ENCODE assay signal across 16 cellular contexts in the genomic region with DNA sequence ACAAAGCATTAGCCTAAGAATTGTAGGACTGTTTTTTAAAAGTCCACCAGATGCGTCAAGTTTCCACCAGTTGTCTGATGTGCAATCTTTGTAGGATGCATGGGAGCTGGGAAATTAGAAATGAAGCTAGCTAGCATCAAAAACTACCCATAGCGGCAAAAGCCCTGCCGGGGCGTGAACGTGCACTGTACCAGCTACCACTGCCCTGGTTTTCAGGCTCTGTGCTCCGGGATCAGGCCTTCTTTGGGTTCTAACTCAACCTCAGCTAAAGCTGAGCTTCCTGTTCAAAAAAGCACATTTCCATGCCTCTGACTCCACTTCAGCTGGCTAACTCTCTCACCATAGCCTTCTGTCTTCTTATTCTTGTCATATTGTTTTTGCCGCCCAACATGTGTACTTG. TPM values are rescaled to one million over a fixed set of nuclear protein-coding genes. Genes with fewer than 3 reads are reported as not detected.
DNase-seq lines count a peak whose midpoint lies in the region; ATAC-seq and TF ChIP-seq lines count a peak whose summit lies in the region.
"Had no signal": no experiment of that assay in that cellular context is flagged by ENCODE, and none has a peak within 500 bp of the region (broad histone marks: within the 10 kb centered on the region; RNA-seq: fewer than 3 reads in every experiment).

No MANE protein-coding gene starts in this region.

- no peak for TF ChIP-seq CTCF in progenitor cell of endocrine pancreas (IDR thresholded peaks at IDR 0.05; ENCODE audit: unreplicated experiment)

- POLR2A ChIA-PET in T-cell (lab: Charles Lee), result no interaction called here

- H3K27me3 Mint-ChIP-seq in activated T-cell treated with anti-CD3 and anti-CD28 coated beads, Interleukin-2, amount 50 U/mL, for 72 hours (ENCODE audit: low read depth), result no peaks in the 10 kb centered on the region
- H3K27me3 Mint-ChIP-seq in T-cell (no peaks in the 10 kb centered on the region), progenitor cell of endocrine pancreas (no peaks in the 10 kb centered on the region)
- H3K27me3 Mint-ChIP-seq in effector memory CD8-positive, alpha-beta T cell, result no peaks in the 10 kb centered on the region

- ATAC-seq in activated T-cell treated with anti-CD3 and anti-CD28 coated beads, Interleukin-2, amount 50 U/mL, for 72 hours (replicated peaks in 1 of 2), result no peak
- ATAC-seq in T-cell (replicated peaks in 1 of 4) (no peak), sciatic nerve (no peak)
- peak; percentile 17 for ATAC-seq in effector memory CD8-positive, alpha-beta T cell (replicated peaks)

- CTCF ChIA-PET in T-cell (lab: Charles Lee), result interaction anchor here (0.9 to 3.7 kb wide), 15 partner anchors 9 to 305 kb away, joined by 3 to 12 read pairs (median 4); partner anchors contain the start of genes FUCA2 (in 1 of the 2) and LTV1 (in 1 of the 2)

- peaks cover 0 to 2% of the 10 kb centered on the region in 2 donors for H3K36me3 Mint-ChIP-seq in activated T-cell treated with anti-CD3 and anti-CD28 coated beads, Interleukin-2, amount 50 U/mL, for 72 hours (ENCODE audit: insufficient read depth in 2 of 2)
- H3K36me3 Mint-ChIP-seq in T-cell (no peaks in the 10 kb centered on the region), progenitor cell of endocrine pancreas (ENCODE audit: insufficient read depth) (no peaks in the 10 kb centered on the region)
- H3K36me3 Mint-ChIP-seq in effector memory CD8-positive, alpha-beta T cell (ENCODE audit: insufficient read depth), result peaks cover 4% of the 10 kb centered on the region

- H3K27ac Mint-ChIP-seq in activated T-cell treated with anti-CD3 and anti-CD28 coated beads, Interleukin-2, amount 50 U/mL, for 72 hours, result peak overlapping the region; percentile 72
- peak overlapping the region; percentile 83 to 92 for H3K27ac Mint-ChIP-seq in T-cell
- peak overlapping the region; percentile 74 to 92 for H3K27ac Mint-ChIP-seq in effector memory CD8-positive, alpha-beta T cell
- no peak overlapping the region for H3K27ac Mint-ChIP-seq in progenitor cell of endocrine pancreas

- H3K4me3 Mint-ChIP-seq in activated T-cell treated with anti-CD3 and anti-CD28 coated beads, Interleukin-2, amount 50 U/mL, for 72 hours, result peak overlapping the region; percentile 70 to 82
- H3K4me3 Mint-ChIP-seq in T-cell (peak overlapping the region; percentile 79 to 89 (median 84)), progenitor cell of endocrine pancreas (ENCODE audit: low read depth) (peak overlapping the region; percentile 76)
- peak overlapping the region; percentile 82 to 85 for H3K4me3 Mint-ChIP-seq in effector memory CD8-positive, alpha-beta T cell

- peaks cover 57% of the 10 kb centered on the region for H3K4me1 Mint-ChIP-seq in activated T-cell treated with anti-CD3 and anti-CD28 coated beads, Interleukin-2, amount 50 U/mL, for 72 hours (ENCODE audit: low read depth)
- H3K4me1 Mint-ChIP-seq in T-cell (peaks cover 52 to 72% (median 58%) of the 10 kb centered on the region in 3 donors), progenitor cell of endocrine pancreas (ENCODE audit: low read depth) (peaks cover 47% of the 10 kb centered on the region)
- peaks cover 43 to 59% of the 10 kb centered on the region in 2 donors for H3K4me1 Mint-ChIP-seq in effector memory CD8-positive, alpha-beta T cell (ENCODE audit: low read depth in 2 of 2)

- intact Hi-C loops in sciatic nerve (cut with DNase I), result no loop called here

- H3K9me3 Mint-ChIP-seq in activated T-cell treated with anti-CD3 and anti-CD28 coated beads, Interleukin-2, amount 50 U/mL, for 72 hours, result no peaks in the 10 kb centered on the region
- H3K9me3 Mint-ChIP-seq in T-cell, result no peaks in the 10 kb centered on the region
- H3K9me3 Mint-ChIP-seq in effector memory CD8-positive, alpha-beta T cell, result no peaks in the 10 kb centered on the region
- no peaks in the 10 kb centered on the region for H3K9me3 Mint-ChIP-seq in progenitor cell of endocrine pancreas (ENCODE audit: low read depth)

- DNase-seq in activated T-cell treated with anti-CD3 and anti-CD28 coated beads, Interleukin-2, amount 50 U/mL, for 72 hours, result peak in 1 of 2 donors; percentile 15
- DNase-seq in activated T-cell treated with anti-CD3 and anti-CD28 coated beads, Interleukin-2, amount 50 U/mL, for 48 hours, result no peak
- DNase-seq in T-cell, result no peak
- DNase-seq in effector memory CD8-positive, alpha-beta T cell, result no peak
- DNase-seq in progenitor cell of endocrine pancreas (ENCODE audit: low spot score, unreplicated experiment), result no peak
- DNase-seq in sciatic nerve (ENCODE audit: low spot score), result no peak
- no peak for DNase-seq in AG20443 (ENCODE audit: low spot score)
- no peak for DNase-seq in HPDE6-E6E7 (ENCODE audit: extremely low spot score)
- DNase-seq: activated CD8-positive, alpha-beta memory T cell treated with anti-CD3 and anti-CD28 coated beads for 24 hours; anterior cingulate cortex; dermis blood vessel endothelial cell; DMS79 treated with DMSO at 0.1 percent for 48 hours; mesenchymal stem cell; NCI-H1417 treated with DMSO at 0.1 percent for 48 hours; NCI-H510A; transverse colon had no signal

RNA-seq across cellular contexts. Expression of gene FUCA2, which starts 26.9 kb away (rescaled TPM):
- 10 to 100 TPM; 10.4 to 14.0 TPM for total RNA-seq in activated T-cell treated with anti-CD3 and anti-CD28 coated beads, Interleukin-2, amount 50 U/mL, for 72 hours
- total RNA-seq in T-cell, result 1 to 10 TPM; 4.6 to 9.0 (median 7.1) TPM
- total RNA-seq in progenitor cell of endocrine pancreas, result 67.3 and 67.5 TPM in 2 replicates
- total RNA-seq in sciatic nerve, result 41.4 TPM
